6 cellular contexts compared by ENCODE assay signal in genomic region chr20:34382877-34383455, GRCh38. TPM values are rescaled to one million over a fixed set of nuclear protein-coding genes. Genes with fewer than 3 reads are reported as not detected.
A peak's percentile ranks its signal among the peaks of the same experiment; 100 is the strongest.
DNase-seq lines count a peak whose midpoint lies in the region; ATAC-seq and TF ChIP-seq lines count a peak whose summit lies in the region.
"Not testable (repeated sequence)": the region's sequence is repeated elsewhere in the genome, so short reads cannot be mapped to it uniquely, and the experiment has no call there.

No MANE protein-coding gene starts in this region.

- peaks cover 16% of the 10 kb centered on the region for H3K36me3 Mint-ChIP-seq in activated CD8-positive, alpha-beta memory T cell treated with anti-CD3 and anti-CD28 coated beads, Interleukin-2, amount 10 ng/mL, durations not matched to agents 7 days and 5 days
- H3K36me3 Mint-ChIP-seq in chondrocyte (ENCODE audit: low read depth) = not testable (repeated sequence)
- peaks cover 14% of the 10 kb centered on the region for H3K36me3 Mint-ChIP-seq in osteocyte (ENCODE audit: unreplicated experiment)

- POLR2A ChIA-PET in HEK293 (lab: Yijun Ruan, JAX) = not testable (repeated sequence)

- H3K27ac ChIP-seq in HEK293 (ENCODE audit: extremely low read depth, low read depth, low read length); RWPE2 (ENCODE audit: poor library complexity, severe bottlenecking): not testable (repeated sequence)

- H3K27ac Mint-ChIP-seq in activated CD8-positive, alpha-beta memory T cell treated with anti-CD3 and anti-CD28 coated beads, Interleukin-2, amount 10 ng/mL, durations not matched to agents 7 days and 5 days; osteocyte (ENCODE audit: unreplicated experiment): not testable (repeated sequence)
- H3K27ac Mint-ChIP-seq in chondrocyte (ENCODE audit: unreplicated experiment) = peak overlapping the region; percentile 17

- not testable (repeated sequence) for H3K4me1 Mint-ChIP-seq in activated CD8-positive, alpha-beta memory T cell treated with anti-CD3 and anti-CD28 coated beads, Interleukin-2, amount 10 ng/mL, durations not matched to agents 7 days and 5 days
- peaks cover 29% of the 10 kb centered on the region for H3K4me1 Mint-ChIP-seq in chondrocyte (ENCODE audit: low read depth)
- H3K4me1 Mint-ChIP-seq in osteocyte (ENCODE audit: unreplicated experiment) = peaks cover 17% of the 10 kb centered on the region

- H3K9me3 ChIP-seq in HEK293 (ENCODE audit: control insufficient read depth, insufficient read depth, low read depth, low read length); RWPE2 (ENCODE audit: severe bottlenecking): not testable (repeated sequence)

- not testable (repeated sequence) for TF ChIP-seq CTCF in HEK293 (tag by site-specific recombination; IDR thresholded peaks at IDR 0.05); RWPE2 (IDR thresholded peaks at IDR 0.05; ENCODE audit: poor library complexity, severe bottlenecking); chondrocyte (IDR thresholded peaks at IDR 0.05); osteocyte (IDR thresholded peaks at IDR 0.05)

- H3K27me3 ChIP-seq in RWPE2 (ENCODE audit: insufficient read depth, poor library complexity, severe bottlenecking) = not testable (repeated sequence)

- DNase-seq in RWPE2 (ENCODE audit: low spot score) (peak; percentile 66), chondrocyte (ENCODE audit: low spot score) (peak; percentile 43), osteocyte (ENCODE audit: extremely low spot score, unreplicated experiment) (peak; percentile 59), posterior vena cava (ENCODE audit: low spot score) (peak; percentile 2)
- peak; percentile 7 for DNase-seq in activated CD8-positive, alpha-beta memory T cell treated with anti-CD3 and anti-CD28 coated beads, Interleukin-2, amount 10 ng/mL, durations not matched to agents 7 days and 5 days

- H3K4me3 Mint-ChIP-seq in activated CD8-positive, alpha-beta memory T cell treated with anti-CD3 and anti-CD28 coated beads, Interleukin-2, amount 10 ng/mL, durations not matched to agents 7 days and 5 days; chondrocyte (ENCODE audit: unreplicated experiment); osteocyte (ENCODE audit: unreplicated experiment): not testable (repeated sequence)

- not testable (repeated sequence) for H3K27me3 Mint-ChIP-seq in activated CD8-positive, alpha-beta memory T cell treated with anti-CD3 and anti-CD28 coated beads, Interleukin-2, amount 10 ng/mL, durations not matched to agents 7 days and 5 days; chondrocyte (ENCODE audit: low read depth); osteocyte (ENCODE audit: unreplicated experiment)

- CTCF ChIA-PET in HEK293 (lab: Yijun Ruan, JAX); activated CD8-positive, alpha-beta memory T cell treated with anti-CD3 and anti-CD28 coated beads, Interleukin-2, amount 10 ng/mL, durations not matched to agents 7 days and 5 days (lab: Charles Lee): not testable (repeated sequence)

- H3K4me1 ChIP-seq in HEK293 (ENCODE audit: control insufficient read depth, insufficient read depth, low read length) = not testable (repeated sequence)
- H3K4me1 ChIP-seq in RWPE2 (ENCODE audit: insufficient read depth, poor library complexity, severe bottlenecking) = peaks cover 29% of the 10 kb centered on the region

- H3K36me3 ChIP-seq in HEK293 (ENCODE audit: control insufficient read depth in 2 of 2, insufficient read depth in 1 of 2, low read length in 2 of 2) = not testable (repeated sequence)
- H3K36me3 ChIP-seq in RWPE2 (ENCODE audit: low read depth) = peaks cover 52% of the 10 kb centered on the region

- ATAC-seq in RWPE2 (ENCODE audit: low read depth); activated CD8-positive, alpha-beta memory T cell treated with anti-CD3 and anti-CD28 coated beads, Interleukin-2, amount 10 ng/mL, durations not matched to agents 7 days and 5 days: not testable (repeated sequence)

- not testable (repeated sequence) for H3K4me3 ChIP-seq in HEK293 (ENCODE audit: low read depth, low read length); RWPE2 (ENCODE audit: severe bottlenecking)

- H3K9me3 Mint-ChIP-seq in activated CD8-positive, alpha-beta memory T cell treated with anti-CD3 and anti-CD28 coated beads, Interleukin-2, amount 10 ng/mL, durations not matched to agents 7 days and 5 days (ENCODE audit: low read depth); chondrocyte (ENCODE audit: low read depth); osteocyte (ENCODE audit: unreplicated experiment): not testable (repeated sequence)

- intact Hi-C loops in posterior vena cava (cut with DNase I) = not testable (repeated sequence)

TF ChIP-seq in HEK293, 187 proteins besides CTCF, POLR2A, EP300 and RAD21:
- peak; percentile 42; the same call in 1 of the 2 replicates for TF ChIP-seq ZNF121 (tag by site-specific recombination; IDR thresholded peaks at IDR 0.05)
TF ChIP-seq in HEK293: peak in this region for 1; not testable (repeated sequence) for 186.

RNA-seq across cellular contexts. Expression of gene ITCH, which starts 19.9 kb away (rescaled TPM):
- 10 to 100 TPM; 51.6 to 57.9 TPM for total RNA-seq in activated CD8-positive, alpha-beta memory T cell treated with anti-CD3 and anti-CD28 coated beads, Interleukin-2, amount 10 ng/mL, durations not matched to agents 7 days and 5 days
- total RNA-seq in chondrocyte (58.2 to 96.9 TPM (median 84.8 TPM) in 3 replicates), osteocyte (55.4 and 55.5 TPM in 2 replicates), posterior vena cava (10 to 100 TPM; 51.8 to 64.8 TPM)

Comparison
In these comparisons a context has a peak if more than half of its experiments do, and no peak if none do; other contexts are left out.
1. DNase-seq: peak in every context shown above with its lines; median percentile 66 in RWPE2; 59 in osteocyte; 43 in chondrocyte; 7 in activated CD8-positive, alpha-beta memory T cell treated with anti-CD3 and anti-CD28 coated beads, Interleukin-2, amount 10 ng/mL, durations not matched to agents 7 days and 5 days; 2 in posterior vena cava.